In the genomic region with DNA sequence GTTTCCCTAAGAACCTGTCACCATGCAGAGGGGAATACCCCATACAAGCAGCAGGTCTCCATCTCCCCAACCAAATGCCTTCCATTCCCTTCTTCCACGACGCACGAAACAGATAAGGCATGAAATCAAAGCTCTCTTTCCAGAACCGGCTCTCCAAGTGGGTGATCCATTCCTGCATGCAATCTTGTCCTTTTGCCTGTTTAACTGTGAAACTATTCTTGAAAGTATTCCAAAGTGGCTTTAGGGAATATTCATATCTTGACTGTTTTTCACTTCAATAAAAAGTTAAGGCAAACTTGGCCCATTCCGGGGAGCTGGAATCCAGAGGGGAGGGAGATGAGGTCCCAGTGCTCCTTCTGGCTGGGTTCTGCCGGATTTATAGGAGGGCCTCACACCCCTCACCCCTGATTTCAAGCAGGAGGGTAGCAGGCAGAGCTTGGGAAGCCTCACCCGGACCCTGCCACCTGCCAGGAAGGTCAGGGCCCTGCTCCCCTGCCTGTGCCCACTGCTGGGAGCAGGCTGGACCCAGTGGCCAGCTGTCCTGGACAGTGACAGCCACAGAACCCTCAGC, we compare ENCODE assay signal across 15 cellular contexts.
DNase-seq lines count a peak whose midpoint lies in the region; ATAC-seq and TF ChIP-seq lines count a peak whose summit lies in the region.
"Had no signal": no experiment of that assay in that cellular context is flagged by ENCODE, and none has a peak within 500 bp of the region (broad histone marks: within the 10 kb centered on the region; RNA-seq: fewer than 3 reads in every experiment).

No MANE protein-coding gene starts in this region.

- H3K27me3 ChIP-seq in mesendoderm (ENCODE audit: insufficient read depth, low read length, poor library complexity): no peaks in the 10 kb centered on the region
- H3K27me3 ChIP-seq in stomach smooth muscle (ENCODE audit: control insufficient read depth in 1 of 2, insufficient read depth in 2 of 2, low read length in 2 of 2): no peaks in the 10 kb centered on the region
- H3K27me3 ChIP-seq in prostate gland (replicated peaks; ENCODE audit: insufficient read depth): no peaks in the 10 kb centered on the region
- H3K27me3 ChIP-seq: gastrocnemius medialis had no signal

- H2BK5ac ChIP-seq in mesendoderm (ENCODE audit: low read length): no peak overlapping the region

- no peak overlapping the region for H4K5ac ChIP-seq in mesendoderm (ENCODE audit: low read length)

- ATAC-seq in HG02938 (IDR thresholded peaks at IDR 0.05; ENCODE audit: unreplicated experiment): no peak
- ATAC-seq: activated CD4-positive, CD25-positive, alpha-beta regulatory T cell treated with anti-CD3 and anti-CD28 coated beads, Interleukin-2, amount 50 U/mL, for 24 hours; gastrocnemius medialis had no signal

- H3K9me3 ChIP-seq in stomach smooth muscle (ENCODE audit: control insufficient read depth in 2 of 2, low read length in 2 of 2) (no peaks in the 10 kb centered on the region), prostate gland (no peaks in the 10 kb centered on the region)
- H3K9me3 ChIP-seq: gastrocnemius medialis had no signal

- no CpG with 5 or more reads among the region's 7 CpGs for WGBS in mesendoderm (ENCODE audit: extremely low coverage, insufficient coverage, low lambda C conversion rate)
- WGBS in prostate gland: 37% methylated on average over 7 of the region's 7 CpGs

- no peak overlapping the region for H3K27ac ChIP-seq in mesendoderm (ENCODE audit: low read depth, low read length)
- H3K27ac ChIP-seq in stomach smooth muscle (ENCODE audit: low read length): peak overlapping the region; percentile 86
- H3K27ac ChIP-seq in prostate gland: no peak overlapping the region
- H3K27ac ChIP-seq: parathyroid adenoma had no signal

- no peak overlapping the region for H2AK5ac ChIP-seq in mesendoderm (ENCODE audit: low read length)

- TF ChIP-seq CTCF in prostate gland (IDR thresholded peaks at IDR 0.05): no peak

- H3K4ac ChIP-seq in mesendoderm (ENCODE audit: low read depth, low read length): no peak overlapping the region

- no peaks in the 10 kb centered on the region for H3K79me1 ChIP-seq in mesendoderm (ENCODE audit: low read length)

- peak; percentile 31 for DNase-seq in GM03348 (ENCODE audit: low spot score)
- peak; percentile 23 for DNase-seq in amniotic epithelial cell (ENCODE audit: low read depth)
- DNase-seq in mesendoderm: no peak
- DNase-seq in hypothalamus (lab: John Stamatoyannopoulos, UW): no peak
- DNase-seq in prostate gland (ENCODE audit: low spot score): no peak
- no peak for DNase-seq in NCI-H2227 (lab: John Stamatoyannopoulos, UW; ENCODE audit: unreplicated experiment)
- DNase-seq: Calu3; gastrocnemius medialis; immature natural killer cell; NCI-H2029 treated with DMSO at 0.1 percent for 48 hours; stimulated activated CD4-positive, alpha-beta T cell treated with anti-CD3 and anti-CD28 coated beads, Interleukin-15, amount 100 ng/mL, for 24 hours had no signal

- H3K4me1 ChIP-seq in mesendoderm (ENCODE audit: control insufficient read depth, low read depth, low read length) (no peaks in the 10 kb centered on the region), stomach smooth muscle (ENCODE audit: control insufficient read depth, insufficient read depth, low read length) (peaks cover 11% of the 10 kb centered on the region), prostate gland (replicated peaks) (no peaks in the 10 kb centered on the region)
- H3K4me1 ChIP-seq: gastrocnemius medialis, parathyroid adenoma had no signal

- H3K9ac ChIP-seq in mesendoderm (ENCODE audit: low read length) (no peak overlapping the region), stomach smooth muscle (ENCODE audit: low read length in 2 of 2) (peak overlapping the region in 1 of 2 donors; percentile 42)
- H3K9ac ChIP-seq: parathyroid adenoma had no signal

- no peak overlapping the region for H4K8ac ChIP-seq in mesendoderm (ENCODE audit: low read depth, low read length)

- no peaks in the 10 kb centered on the region for H3K79me2 ChIP-seq in mesendoderm (ENCODE audit: control insufficient read depth, insufficient read depth, low read length)
- H3K79me2 ChIP-seq: parathyroid adenoma had no signal

- H3K36me3 ChIP-seq in mesendoderm (ENCODE audit: control insufficient read depth, insufficient read depth, low read length) (no peaks in the 10 kb centered on the region), stomach smooth muscle (ENCODE audit: control insufficient read depth in 2 of 2, insufficient read depth in 2 of 2, low read length in 2 of 2) (no peaks in the 10 kb centered on the region), prostate gland (no peaks in the 10 kb centered on the region)
- H3K36me3 ChIP-seq: gastrocnemius medialis had no signal

- no peak overlapping the region for H2BK15ac ChIP-seq in mesendoderm (replicated peaks; ENCODE audit: low read depth)

- intact Hi-C loops in prostate gland (cut with DNase I): no loop called here

- H3K4me3 ChIP-seq in mesendoderm (ENCODE audit: low read length) (no peak overlapping the region), stomach smooth muscle (ENCODE audit: low read length in 2 of 2) (peak overlapping the region in 1 of 2 donors; percentile 3), prostate gland (no peak overlapping the region)
- H3K4me3 ChIP-seq: gastrocnemius medialis had no signal

- no peak overlapping the region for H3K23ac ChIP-seq in mesendoderm (ENCODE audit: low read length)

- no peak for TF ChIP-seq POLR2A in prostate gland (IDR thresholded peaks at IDR 0.05)

- H3K56ac ChIP-seq in mesendoderm (ENCODE audit: low read length): peak overlapping the region; percentile 27

- no peak overlapping the region for H3K4me2 ChIP-seq in mesendoderm (ENCODE audit: low read length)

- no peak overlapping the region for H2BK120ac ChIP-seq in mesendoderm (ENCODE audit: low read depth, low read length)

- H3K18ac ChIP-seq in mesendoderm (ENCODE audit: low read length): no peak overlapping the region

Comparison
In these comparisons a context has a peak if more than half of its experiments do, and no peak if none do; other contexts are left out.
1. DNase-seq: peak in GM03348 (single experiment) and amniotic epithelial cell (single experiment); none in mesendoderm (single experiment), hypothalamus (0 of 51), prostate gland (single experiment) and NCI-H2227 (single experiment).